Comparison of ENCODE assay signal across 8 cellular contexts in genomic region chr6:33247977-33248642, GRCh38. TPM values are rescaled to one million over a fixed set of nuclear protein-coding genes. Genes with fewer than 3 reads are reported as not detected.
A peak's percentile ranks its signal among the peaks of the same experiment; 100 is the strongest.
DNase-seq lines count a peak whose midpoint lies in the region; ATAC-seq and TF ChIP-seq lines count a peak whose summit lies in the region.

No MANE protein-coding gene starts in this region.

- intact Hi-C loops in spleen (cut with DNase I; ENCODE audit: low total_unique reads), result loop anchor here (2.0 kb wide), 1 partner anchor 87 kb away; no protein-coding TSS in a partner anchor

- no peaks in the 10 kb centered on the region for H3K9me3 ChIP-seq in spleen

- DNase-seq in GM12865 (ENCODE audit: low read depth), result peak; percentile 92
- DNase-seq in NCI-H446 treated with DMSO at 0.1 percent for 48 hours (lab: John Stamatoyannopoulos, UW), result peak; percentile 57
- DNase-seq in central memory CD4-positive, alpha-beta T cell, result peak; percentile 83
- peak; percentile 82 for DNase-seq in iris pigment epithelial cell (ENCODE audit: low read depth)
- DNase-seq in spleen, result peak; percentile 95

- TF ChIP-seq CTCF in GM12865 (IDR thresholded peaks at IDR 0.05; ENCODE audit: insufficient read depth, low read depth, low read length, missing control alignments), result peak; percentile 96
- TF ChIP-seq CTCF in spleen (IDR thresholded peaks at IDR 0.05 in 8 of 11, conservative IDR thresholded peaks at IDR 0.05 in 3 of 11), result peak; percentile 90 to 98 (median 97)

- H3K4me3 ChIP-seq in GM12865 (ENCODE audit: low read depth, low read length) (peak overlapping the region; percentile 69), spleen (peak overlapping the region; percentile 33 to 73 (median 52))

- H3K4me1 ChIP-seq in spleen, result peaks cover 10 to 45% (median 29%) of the 10 kb centered on the region in 6 donors

- peaks cover 0 to 16% (median 0%) of the 10 kb centered on the region in 7 donors for H3K27me3 ChIP-seq in spleen (replicated peaks in 1 of 7)

- peaks cover 0 to 22% (median 0%) of the 10 kb centered on the region in 6 donors for H3K36me3 ChIP-seq in spleen

- no peak for TF ChIP-seq POLR2A in spleen (IDR thresholded peaks at IDR 0.05)

- ATAC-seq in HG03342 (IDR thresholded peaks at IDR 0.05; ENCODE audit: unreplicated experiment) (peak; percentile 37), GM19328 (IDR thresholded peaks at IDR 0.05; ENCODE audit: unreplicated experiment) (no peak)
- peak; percentile 32 to 45 for ATAC-seq in activated CD4-positive, CD25-positive, alpha-beta regulatory T cell treated with anti-CD3 and anti-CD28 coated beads, Interleukin-2, amount 50 U/mL, for 24 hours

- H3K27ac ChIP-seq in spleen, result peak overlapping the region; percentile 89 to 93 (median 91)

- WGBS in spleen, 5 donors, result 1 to 4% (median 2%) methylated on average over 27 to 28 of the region's 28 CpGs

RNA-seq across cellular contexts. Expression of gene VPS52, which starts 23.6 kb away (rescaled TPM):
- total RNA-seq in spleen, result 10 to 100 TPM; 51.0 to 87.7 (median 59.1) TPM
- 10 to 100 TPM; 31.7 to 51.0 (median 48.5) TPM for polyA plus RNA-seq in spleen

RNA-seq across cellular contexts. Expression of gene RPS18, which starts 23.8 kb away (rescaled TPM):
- 1,000 to 10,000 TPM; 1,471 to 2,906 (median 2,449) TPM for total RNA-seq in spleen
- polyA plus RNA-seq in spleen, result over 10,000 TPM in 2 of 3 donors, 1,000 to 10,000 TPM in 1; 8,573 to 17,605 (median 14,270) TPM

RNA-seq across cellular contexts. Expression of gene B3GALT4, which starts 28.8 kb away (rescaled TPM):
- 10 to 100 TPM; 17.6 to 31.6 (median 27.1) TPM for total RNA-seq in spleen
- polyA plus RNA-seq in spleen, result 10 to 100 TPM; 11.5 to 17.7 (median 13.5) TPM

RNA-seq across cellular contexts. Expression of gene RING1, which starts 39.8 kb away (rescaled TPM):
- 10 to 100 TPM; 13.4 to 37.8 (median 29.6) TPM for total RNA-seq in spleen
- polyA plus RNA-seq in spleen, result 10 to 100 TPM; 29.2 to 42.3 (median 32.5) TPM

RNA-seq across cellular contexts. Expression of gene WDR46, which starts 40.9 kb away (rescaled TPM):
- total RNA-seq in spleen, result 10 to 100 TPM; 30.5 to 53.1 (median 43.6) TPM
- polyA plus RNA-seq in spleen, result 100 to 1,000 TPM in 1 of 3 donors, 10 to 100 TPM in 2; 52.6 to 101 (median 96.1) TPM
